Comparison of ENCODE assay signal across 8 cellular contexts in genomic region chr7:50632561-50633413, GRCh38.
A peak's percentile ranks its signal among the peaks of the same experiment; 100 is the strongest.
DNase-seq lines count a peak whose midpoint lies in the region; ATAC-seq and TF ChIP-seq lines count a peak whose summit lies in the region.

No MANE protein-coding gene starts in this region.

- peak; percentile 63 to 76 for TF ChIP-seq CTCF in right atrium auricular region (IDR thresholded peaks at IDR 0.05)

- ATAC-seq in GM19035 (IDR thresholded peaks at IDR 0.05; ENCODE audit: unreplicated experiment) = peak; percentile 77
- peak; percentile 82 for ATAC-seq in HG03432 (IDR thresholded peaks at IDR 0.05; ENCODE audit: unreplicated experiment)

- peaks cover 4 to 10% of the 10 kb centered on the region in 2 donors for H3K9me3 ChIP-seq in right atrium auricular region

- H3K27me3 ChIP-seq in right atrium auricular region = no peaks in the 10 kb centered on the region

- peak overlapping the region; percentile 78 to 83 for H3K27ac ChIP-seq in right atrium auricular region

- H3K4me1 ChIP-seq in right atrium auricular region = peaks cover 0 to 53% of the 10 kb centered on the region in 2 donors

- no peak overlapping the region for H3K4me3 ChIP-seq in right atrium auricular region

- H3K36me3 ChIP-seq in right atrium auricular region = no peaks in the 10 kb centered on the region

- peak; percentile 7 for DNase-seq in CMK (ENCODE audit: low read depth)
- peak; percentile 54 for DNase-seq in RKO (ENCODE audit: low spot score)
- DNase-seq in activated T-helper 9 cell treated with anti-CD3 and anti-CD28 coated beads, Interleukin-2, amount 50 U/mL, for 16 hours (ENCODE audit: low read depth) = peak; percentile 31
- peak; percentile 58 for DNase-seq in right atrium auricular region (ENCODE audit: low spot score)
- DNase-seq in stimulated activated CD4-positive, alpha-beta T cell treated with anti-CD3 and anti-CD28 coated beads, Interleukin-15, amount 100 ng/mL, for 1 hour (ENCODE audit: low read depth in 1 of 2, low spot score in 1 of 2) = peak; percentile 6 to 29
- no peak for DNase-seq in midbrain (lab: John Stamatoyannopoulos, UW)
